Comparison of ENCODE assay signal across 23 cellular contexts in genomic region chr19:5495792-5496191, GRCh38. TPM values are rescaled to one million over a fixed set of nuclear protein-coding genes. Genes with fewer than 3 reads are reported as not detected.
"Had no signal": no experiment of that assay in that cellular context is flagged by ENCODE, and none has a peak within 500 bp of the region (broad histone marks: within the 10 kb centered on the region; RNA-seq: fewer than 3 reads in every experiment).

No MANE protein-coding gene starts in this region.

- H3K9me3 ChIP-seq: colonic mucosa, gastrocnemius medialis, lower lobe of right lung, mucosa of descending colon had no signal

- ATAC-seq: effector memory CD8-positive, alpha-beta T cell; esophagus mucosa; gastrocnemius medialis; heart right ventricle; left cardiac atrium; left lung; left ventricle myocardium superior; mucosa of descending colon had no signal

- H3K4me3 ChIP-seq: colonic mucosa, esophagus squamous epithelium, gastrocnemius medialis, heart right ventricle, left lung, lower lobe of right lung, mucosa of descending colon had no signal

- H3K36me3 ChIP-seq: colonic mucosa, esophagus squamous epithelium, gastrocnemius medialis, heart right ventricle, left lung, lower lobe of right lung had no signal

- DNase-seq: colonic mucosa; cortex of kidney; effector CD8-positive, alpha-beta T cell; effector memory CD8-positive, alpha-beta T cell; endodermal cell; erythroblast; esophagus squamous epithelium; foreskin fibroblast; foreskin melanocyte; gastrocnemius medialis; glutamatergic neuron; head of caudate nucleus; heart right ventricle; hippocampal formation; left cardiac atrium; left lung; left ventricle myocardium superior; lower lobe of right lung; mesenchymal stem cell; mucosa of descending colon had no signal

- H3K27ac ChIP-seq: colonic mucosa, epithelial cell of prostate, esophagus squamous epithelium, gastrocnemius medialis, heart right ventricle, left lung, lower lobe of right lung had no signal

- H3K4me1 ChIP-seq: colonic mucosa, esophagus squamous epithelium, gastrocnemius medialis, left lung, lower lobe of right lung had no signal

RNA-seq across cellular contexts. Expression of gene ZNRF4, which starts 40.6 kb away (rescaled TPM):
- polyA plus RNA-seq: heart right ventricle, keratinocyte had no signal
